19 cellular contexts compared by ENCODE assay signal in the genomic region with DNA sequence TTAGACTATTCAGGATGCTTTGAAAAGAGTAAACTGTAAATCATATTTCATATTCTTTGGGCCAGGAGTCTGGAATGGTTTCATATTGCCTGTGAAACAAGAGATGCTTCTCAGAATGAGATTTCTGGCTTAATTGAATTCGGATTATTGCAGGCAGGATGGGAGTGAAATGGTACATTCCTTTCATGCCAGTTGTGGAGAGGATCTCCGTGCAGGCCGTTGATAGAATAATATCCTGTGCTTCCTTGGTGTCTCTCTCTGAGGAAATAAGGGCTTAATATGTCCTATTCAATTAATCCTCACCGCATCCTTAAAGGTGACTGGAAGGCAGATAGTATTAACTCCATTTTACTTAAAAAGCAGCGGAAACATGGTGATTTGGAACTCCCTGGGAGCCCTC. TPM values are rescaled to one million over a fixed set of nuclear protein-coding genes. Genes with fewer than 3 reads are reported as not detected.
A peak's percentile ranks its signal among the peaks of the same experiment; 100 is the strongest.
DNase-seq lines count a peak whose midpoint lies in the region; ATAC-seq and TF ChIP-seq lines count a peak whose summit lies in the region.
"Had no signal": no experiment of that assay in that cellular context is flagged by ENCODE, and none has a peak within 500 bp of the region (broad histone marks: within the 10 kb centered on the region; RNA-seq: fewer than 3 reads in every experiment).

No MANE protein-coding gene starts in this region.

- no peaks in the 10 kb centered on the region for H3K36me3 Mint-ChIP-seq in endothelial cell (ENCODE audit: low read depth, unreplicated experiment)
- no peaks in the 10 kb centered on the region for H3K36me3 Mint-ChIP-seq in neural progenitor cell
- H3K36me3 Mint-ChIP-seq: activated naive CD8-positive, alpha-beta T cell had no signal

- H3K27me3 Mint-ChIP-seq in endothelial cell (ENCODE audit: unreplicated experiment): peaks cover 2% of the 10 kb centered on the region
- H3K27me3 Mint-ChIP-seq in neural progenitor cell (ENCODE audit: insufficient read depth, low read depth): no peaks in the 10 kb centered on the region
- H3K27me3 Mint-ChIP-seq: activated naive CD8-positive, alpha-beta T cell had no signal

- no peaks in the 10 kb centered on the region for H3K27me3 ChIP-seq in BLaER1
- no peaks in the 10 kb centered on the region for H3K27me3 ChIP-seq in neural progenitor cell

- H3K9me3 ChIP-seq in BLaER1 (no peaks in the 10 kb centered on the region), OCI-LY7 (ENCODE audit: low read length) (no peaks in the 10 kb centered on the region), neural progenitor cell (ENCODE audit: low read depth) (no peaks in the 10 kb centered on the region)

- H3K9ac ChIP-seq in BLaER1 (peak overlapping the region; percentile 32; the same call in 1 of the 2 replicates), neural progenitor cell (no peak overlapping the region)

- H3K27ac Mint-ChIP-seq in endothelial cell (ENCODE audit: unreplicated experiment): peak overlapping the region; percentile 50
- peak overlapping the region; percentile 47 for H3K27ac Mint-ChIP-seq in neural progenitor cell
- H3K27ac Mint-ChIP-seq: activated naive CD8-positive, alpha-beta T cell had no signal

- H3K27ac ChIP-seq in BLaER1: peak overlapping the region; percentile 24; the same call in 1 of the 2 replicates
- peak overlapping the region; percentile 97 for H3K27ac ChIP-seq in OCI-LY7 (ENCODE audit: low read depth, low read length, poor library complexity, severe bottlenecking)
- peak overlapping the region; percentile 22 for H3K27ac ChIP-seq in neural progenitor cell
- H3K27ac ChIP-seq: epithelial cell of prostate had no signal

- H3K4me1 Mint-ChIP-seq in endothelial cell (ENCODE audit: unreplicated experiment): peaks cover 29% of the 10 kb centered on the region
- peaks cover 43% of the 10 kb centered on the region for H3K4me1 Mint-ChIP-seq in neural progenitor cell

- no peak for DNase-seq in OCI-LY7 (ENCODE audit: low spot score)
- no peak for DNase-seq in endothelial cell (ENCODE audit: low spot score)
- peak; percentile 35 for DNase-seq in neural progenitor cell (ENCODE audit: low spot score)
- DNase-seq in DMS114 treated with DMSO at 0.1 percent for 48 hours (lab: John Stamatoyannopoulos, UW; ENCODE audit: unreplicated experiment): no peak
- DNase-seq in NCI-H2107 (lab: John Stamatoyannopoulos, UW): no peak
- DNase-seq: activated CD4-positive, alpha-beta T cell treated with anti-CD3 and anti-CD28 coated beads for 1 hour; DMS53; MM.1S; NCI-H2081; NCI-H748 treated with DMSO at 0.1 percent for 48 hours; right cardiac atrium; stimulated activated naive CD8-positive, alpha-beta T cell treated with anti-CD3 and anti-CD28 coated beads, Interleukin-15, Interleukin-2, amounts not matched to agents 100 U/mL and 50 U/mL, for 24 hours had no signal

- H3K4me1 ChIP-seq in BLaER1 (peaks cover 100% of the 10 kb centered on the region), OCI-LY7 (ENCODE audit: insufficient read depth, low read length, poor library complexity, severe bottlenecking) (peaks cover 100% of the 10 kb centered on the region), neural progenitor cell (peaks cover 40% of the 10 kb centered on the region)

- H3K4me3 ChIP-seq in BLaER1: no peak overlapping the region
- H3K4me3 ChIP-seq in OCI-LY7 (ENCODE audit: low read depth, low read length, poor library complexity, severe bottlenecking): peak overlapping the region; percentile 26
- no peak overlapping the region for H3K4me3 ChIP-seq in neural progenitor cell
- H3K4me3 ChIP-seq: GM12878 had no signal

- no TSS peak for BruUV-seq in OCI-LY7 (replicated peaks; lab: Mats Ljungman, UMichigan)

- H3K36me3 ChIP-seq in BLaER1: peaks cover 38% of the 10 kb centered on the region
- H3K36me3 ChIP-seq in OCI-LY7 (ENCODE audit: insufficient read depth, low read length): peaks cover 32% of the 10 kb centered on the region
- H3K36me3 ChIP-seq in neural progenitor cell: no peaks in the 10 kb centered on the region

- intact Hi-C loops in OCI-LY7 (cut with micrococcal nuclease; ENCODE audit: unreplicated experiment): no loop called here

- no peak overlapping the region for H2AFZ ChIP-seq in OCI-LY7 (ENCODE audit: low read length)
- no peak overlapping the region for H2AFZ ChIP-seq in neural progenitor cell (replicated peaks)

- H3K4me2 ChIP-seq in BLaER1 (peak overlapping the region; percentile 33), OCI-LY7 (ENCODE audit: low read length) (peak overlapping the region; percentile 100), neural progenitor cell (no peak overlapping the region)

- H4K20me1 ChIP-seq in BLaER1 (peaks cover 100% of the 10 kb centered on the region), OCI-LY7 (ENCODE audit: insufficient read depth, low read length) (no peaks in the 10 kb centered on the region; the same call in 1 of the 2 replicates), neural progenitor cell (ENCODE audit: low read depth) (peaks cover 99% of the 10 kb centered on the region)

- CTCF ChIA-PET in OCI-LY7 (lab: Charles Lee; ENCODE audit: unreplicated experiment): no interaction called here

- peaks cover 95% of the 10 kb centered on the region for H3K79me2 ChIP-seq in OCI-LY7 (ENCODE audit: insufficient read depth, low read depth, low read length)
- H3K79me2 ChIP-seq in neural progenitor cell (ENCODE audit: low read depth): peaks cover 100% of the 10 kb centered on the region

- POLR2A ChIA-PET in OCI-LY7 (lab: Charles Lee): interaction anchor here (1.8 to 2.5 kb wide), 5 partner anchors 9 to 112 kb away, joined by 5 to 15 read pairs (median 7); no protein-coding TSS in a partner anchor

- peaks cover 20% of the 10 kb centered on the region for H3F3A ChIP-seq in neural progenitor cell (ENCODE audit: low read depth)

- ATAC-seq in GM19328 (IDR thresholded peaks at IDR 0.05; ENCODE audit: unreplicated experiment): no peak
- ATAC-seq in GM21619 (IDR thresholded peaks at IDR 0.05; ENCODE audit: unreplicated experiment): no peak
- ATAC-seq: GM12878; right cardiac atrium; stimulated activated naive CD8-positive, alpha-beta T cell treated with anti-CD3 and anti-CD28 coated beads, Interleukin-15, Interleukin-2, amounts not matched to agents 100 U/mL and 50 U/mL, for 24 hours had no signal

- H3K4me3 Mint-ChIP-seq in endothelial cell (ENCODE audit: unreplicated experiment) (no peak overlapping the region), neural progenitor cell (no peak overlapping the region)
- H3K4me3 Mint-ChIP-seq: activated naive CD8-positive, alpha-beta T cell; neural crest cell had no signal

- TF ChIP-seq CTCF in OCI-LY7 (conservative IDR thresholded peaks at IDR 0.05; ENCODE audit: low read length) (no peak), endothelial cell (IDR thresholded peaks at IDR 0.05; ENCODE audit: unreplicated experiment) (no peak), neural progenitor cell (IDR thresholded peaks at IDR 0.05) (no peak)

- H3K9me3 Mint-ChIP-seq in endothelial cell (ENCODE audit: unreplicated experiment): no peaks in the 10 kb centered on the region
- no peaks in the 10 kb centered on the region for H3K9me3 Mint-ChIP-seq in neural progenitor cell
- H3K9me3 Mint-ChIP-seq: neural crest cell had no signal

- no peaks in the 10 kb centered on the region for H3K9me2 ChIP-seq in OCI-LY7 (ENCODE audit: insufficient read depth, low read length)

RNA-seq across cellular contexts. Expression of gene CUX1, which starts 56.6 kb away (rescaled TPM):
- 131 and 143 TPM in 2 replicates for total RNA-seq in OCI-LY7 (2014; rRNA removed; shearing (Covaris generic))
- 199 and 247 TPM in 2 replicates for total RNA-seq in OCI-LY7 (2022)
- total RNA-seq in endothelial cell (ENCODE audit: unreplicated experiment): 43.7 TPM
- 49.1 and 66.4 TPM in 2 replicates for total RNA-seq in neural progenitor cell (ENCODE audit: low replicate concordance)

Comparison
In these comparisons a context has a peak if more than half of its experiments do, and no peak if none do; other contexts are left out.
1. H3K27ac ChIP-seq: peak in every context shown above with its lines; median percentile 97 in OCI-LY7; 24 in BLaER1; 22 in neural progenitor cell.